In genomic region chr5:97923496-97923895, GRCh38 we compare ENCODE assay signal across 21 cellular contexts.
A peak's percentile ranks its signal among the peaks of the same experiment; 100 is the strongest.
DNase-seq lines count a peak whose midpoint lies in the region; ATAC-seq, FAIRE-seq and TF ChIP-seq lines count a peak whose summit lies in the region.
"Had no signal": no experiment of that assay in that cellular context is flagged by ENCODE, and none has a peak within 500 bp of the region (broad histone marks: within the 10 kb centered on the region; RNA-seq: fewer than 3 reads in every experiment).

No MANE protein-coding gene starts in this region.

- FAIRE-seq in H54 (lab: Jason Lieb, UNC): peak; percentile 43
- FAIRE-seq: A204.1, pancreas, urothelium cell line had no signal

- no peak for TF ChIP-seq CTCF in GM12865 (IDR thresholded peaks at IDR 0.05; ENCODE audit: insufficient read depth, low read depth, low read length, missing control alignments)
- TF ChIP-seq CTCF in HFFc6 (IDR thresholded peaks at IDR 0.05): no peak

- H3K4me3 ChIP-seq in GM12865 (ENCODE audit: low read depth, low read length): no peak overlapping the region
- H3K4me3 ChIP-seq: adrenal gland, lower lobe of right lung, pancreas had no signal

- no peaks in the 10 kb centered on the region for H3K27me3 Mint-ChIP-seq in HFFc6 (ENCODE audit: insufficient read depth)
- H3K27me3 Mint-ChIP-seq: activated B cell treated with CpG ODN at 0.5 μM for 24 hours had no signal

- H3K36me3 Mint-ChIP-seq in HFFc6 (ENCODE audit: low read depth): no peaks in the 10 kb centered on the region

- TF ChIP-seq POLR2A in H54 (IDR thresholded peaks at IDR 0.05; ENCODE audit: low read depth, low read length): no peak

- no peaks in the 10 kb centered on the region for H3K9me3 Mint-ChIP-seq in HFFc6
- H3K9me3 Mint-ChIP-seq: activated B cell treated with CpG ODN at 0.5 μM for 24 hours had no signal

- no peak overlapping the region for H3K27ac Mint-ChIP-seq in HFFc6
- H3K27ac Mint-ChIP-seq: activated B cell treated with CpG ODN at 0.5 μM for 24 hours; T-helper 1 cell treated with Interleukin-12 subunit alpha and Interleukin-12 subunit beta and Interleukin-4 antibody, amounts not matched to agents 30 μg/mL and 1 μg/mL, for 36 hours had no signal

- DNase-seq in GM12865 (ENCODE audit: low read depth) (peak; percentile 29), H54 (ENCODE audit: insufficient read length, low spot score) (no peak), NCI-H187 treated with DMSO at 0.1 percent for 48 hours (lab: John Stamatoyannopoulos, UW) (no peak), NCI-H2107 treated with DMSO at 0.1 percent for 48 hours (lab: John Stamatoyannopoulos, UW; ENCODE audit: unreplicated experiment) (no peak), HFFc6 (no peak), UCSD-AML1 (lab: John Stamatoyannopoulos, UW; ENCODE audit: unreplicated experiment) (no peak)
- DNase-seq: activated B cell treated with CpG ODN at 0.5 μM for 24 hours; adrenal gland; DMS153; glutamatergic neuron; IMR-90; lower lobe of right lung; NCI-H2081 treated with DMSO at 0.1 percent for 48 hours; pancreas; SHP77 treated with DMSO at 0.1 percent for 48 hours; stimulated activated CD4-positive, alpha-beta T cell treated with anti-CD3 and anti-CD28 coated beads, Interleukin-2, amount 100 ng/mL, for 48 hours had no signal

- ATAC-seq in GM19023 (IDR thresholded peaks at IDR 0.05; ENCODE audit: unreplicated experiment) (peak; percentile 64), HG03354 (IDR thresholded peaks at IDR 0.05; ENCODE audit: poor library complexity, severe bottlenecking, unreplicated experiment) (peak; percentile 74)
- ATAC-seq: lower lobe of right lung, pancreas had no signal

- no peak overlapping the region for H3K4me3 Mint-ChIP-seq in HFFc6
- H3K4me3 Mint-ChIP-seq: activated B cell treated with CpG ODN at 0.5 μM for 24 hours; T-helper 1 cell treated with Interleukin-12 subunit alpha and Interleukin-12 subunit beta and Interleukin-4 antibody, amounts not matched to agents 30 μg/mL and 1 μg/mL, for 36 hours had no signal

- H3K4me1 Mint-ChIP-seq in HFFc6 (ENCODE audit: low read depth): no peaks in the 10 kb centered on the region
- H3K4me1 Mint-ChIP-seq: activated B cell treated with CpG ODN at 0.5 μM for 24 hours had no signal
